1 cellular context compared by ENCODE assay signal in the genomic region with DNA sequence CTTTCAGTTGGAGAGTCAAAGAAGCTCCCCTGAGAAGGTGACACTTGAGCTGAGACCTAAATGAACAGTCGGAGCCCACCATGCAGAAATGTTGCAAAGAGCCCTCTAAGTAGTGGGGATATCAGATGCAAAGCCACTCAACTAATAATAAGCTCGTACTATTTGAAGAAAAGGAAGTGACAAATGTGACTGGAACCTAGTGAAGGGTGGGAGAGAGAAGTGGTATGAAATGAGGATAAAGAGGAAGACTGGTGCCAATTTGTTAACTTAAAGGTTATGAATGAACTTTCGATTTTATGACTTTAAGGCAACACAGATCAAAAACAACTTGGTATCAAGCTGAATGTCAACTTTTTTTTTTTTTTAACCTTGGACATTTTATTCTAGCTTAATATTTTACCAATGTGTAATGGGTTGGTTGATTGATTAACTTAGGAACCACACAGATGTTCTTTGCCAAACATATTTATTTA.
TF ChIP-seq lines count a peak whose summit lies in the region.

No MANE protein-coding gene starts in this region.

TF ChIP-seq in IMR-90, 13 proteins besides CTCF, POLR2A, EP300 and RAD21:
- TF ChIP-seq RCOR1 (IDR thresholded peaks at IDR 0.05; ENCODE audit: insufficient replicate concordance, low read length), result no peak
- no peak for TF ChIP-seq RFX5 (IDR thresholded peaks at IDR 0.05; ENCODE audit: low read depth, low read length)
- TF ChIP-seq, protein P1, sequence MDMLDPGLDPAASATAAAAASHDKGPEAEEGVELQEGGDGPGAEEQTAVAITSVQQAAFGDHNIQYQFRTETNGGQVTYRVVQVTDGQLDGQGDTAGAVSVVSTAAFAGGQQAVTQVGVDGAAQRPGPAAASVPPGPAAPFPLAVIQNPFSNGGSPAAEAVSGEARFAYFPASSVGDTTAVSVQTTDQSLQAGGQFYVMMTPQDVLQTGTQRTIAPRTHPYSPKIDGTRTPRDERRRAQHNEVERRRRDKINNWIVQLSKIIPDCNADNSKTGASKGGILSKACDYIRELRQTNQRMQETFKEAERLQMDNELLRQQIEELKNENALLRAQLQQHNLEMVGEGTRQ (IDR thresholded peaks at IDR 0.05; ENCODE audit: low read depth, low read length), result no peak
